ENCODE assay signal across 8 cellular contexts in genomic region chr19:52570005-52570861, GRCh38. TPM values are rescaled to one million over a fixed set of nuclear protein-coding genes. Genes with fewer than 3 reads are reported as not detected.
DNase-seq lines count a peak whose midpoint lies in the region; ATAC-seq and TF ChIP-seq lines count a peak whose summit lies in the region.

ZNF701 (plus strand) TSS chr19:52570287; CDS start chr19:52574148, 3,861 bp downstream.

- peak; percentile 97 to 98 for ATAC-seq in CD4-positive, CD25-positive, alpha-beta regulatory T cell (ENCODE audit: low read depth in 2 of 2)
- peak; percentile 97 for ATAC-seq in GM19463 (IDR thresholded peaks at IDR 0.05; ENCODE audit: unreplicated experiment)
- ATAC-seq in natural killer cell treated with Interleukin-12 subunit alpha and Interleukin-12 subunit beta and Interleukin-15 and Interleukin-18, amount 100 ng/mL, for 72 hours = peak; percentile 100

- peak within 1 kb of the TSS; percentile 95 to 99 (median 96) for H3K27ac Mint-ChIP-seq in CD4-positive, CD25-positive, alpha-beta regulatory T cell
- H3K27ac Mint-ChIP-seq in natural killer cell treated with Interleukin-12 subunit alpha and Interleukin-12 subunit beta and Interleukin-15 and Interleukin-18, amount 100 ng/mL, for 72 hours = peak within 1 kb of the TSS; percentile 94 to 98

- H3K27me3 Mint-ChIP-seq in CD4-positive, CD25-positive, alpha-beta regulatory T cell = no peaks in the 10 kb centered on the region
- no peaks in the 10 kb centered on the region for H3K27me3 Mint-ChIP-seq in natural killer cell treated with Interleukin-12 subunit alpha and Interleukin-12 subunit beta and Interleukin-15 and Interleukin-18, amount 100 ng/mL, for 72 hours

- H3K36me3 ChIP-seq in CD4-positive, CD25-positive, alpha-beta regulatory T cell (ENCODE audit: control insufficient read depth, insufficient read depth, low read length) = peaks cover 32% of the 10 kb centered on the region
- H3K36me3 ChIP-seq in Peyer's patch = peaks cover 0 to 38% (median 3%) of the 10 kb centered on the region in 3 donors

- peak within 1 kb of the TSS; percentile 92 to 96 (median 95) for H3K4me3 Mint-ChIP-seq in CD4-positive, CD25-positive, alpha-beta regulatory T cell
- H3K4me3 Mint-ChIP-seq in natural killer cell treated with Interleukin-12 subunit alpha and Interleukin-12 subunit beta and Interleukin-15 and Interleukin-18, amount 100 ng/mL, for 72 hours = peak within 1 kb of the TSS; percentile 98

- TF ChIP-seq POLR2A in Peyer's patch (IDR thresholded peaks at IDR 0.05) = peak; percentile 91 to 96

- peaks cover 20 to 66% of the 10 kb centered on the region in 2 experiments for H3K9me3 ChIP-seq in CD4-positive, CD25-positive, alpha-beta regulatory T cell (ENCODE audit: control insufficient read depth in 2 of 2, low read length in 2 of 2)
- H3K9me3 ChIP-seq in Peyer's patch = peaks cover 0 to 25% (median 0%) of the 10 kb centered on the region in 4 donors

- peaks cover 13% of the 10 kb centered on the region for H3K4me1 ChIP-seq in CD4-positive, CD25-positive, alpha-beta regulatory T cell (ENCODE audit: control insufficient read depth, insufficient read depth, low read length, poor library complexity, severe bottlenecking)
- peaks cover 0 to 15% (median 0%) of the 10 kb centered on the region in 4 donors for H3K4me1 ChIP-seq in Peyer's patch

- H3K36me3 Mint-ChIP-seq in CD4-positive, CD25-positive, alpha-beta regulatory T cell = peaks cover 46% of the 10 kb centered on the region
- H3K36me3 Mint-ChIP-seq in natural killer cell treated with Interleukin-12 subunit alpha and Interleukin-12 subunit beta and Interleukin-15 and Interleukin-18, amount 100 ng/mL, for 72 hours = peaks cover 40% of the 10 kb centered on the region

- H3K27ac ChIP-seq in CD4-positive, CD25-positive, alpha-beta regulatory T cell (ENCODE audit: insufficient read depth, low read length, poor library complexity, severe bottlenecking) = peak within 1 kb of the TSS; percentile 70
- peak within 1 kb of the TSS; percentile 80 to 90 (median 81) for H3K27ac ChIP-seq in Peyer's patch

- no peaks in the 10 kb centered on the region for H3K27me3 ChIP-seq in CD4-positive, CD25-positive, alpha-beta regulatory T cell (ENCODE audit: control insufficient read depth, insufficient read depth, low read length)
- no peaks in the 10 kb centered on the region for H3K27me3 ChIP-seq in Peyer's patch

- peak; percentile 83 to 94 (median 92) for DNase-seq in CD4-positive, CD25-positive, alpha-beta regulatory T cell
- peak; percentile 31 for DNase-seq in HS-5 (ENCODE audit: low read depth)
- DNase-seq in Peyer's patch = peak; percentile 96 to 98 (median 97)
- peak; percentile 91 for DNase-seq in activated T-helper 9 cell treated with anti-CD3 and anti-CD28 coated beads, Interleukin-2, amount 50 U/mL, for 16 hours (ENCODE audit: low read depth)
- DNase-seq in fibroblast of pulmonary artery (ENCODE audit: low read depth) = peak; percentile 93
- peak; percentile 93 for DNase-seq in natural killer cell treated with Interleukin-12 subunit alpha and Interleukin-12 subunit beta and Interleukin-15 and Interleukin-18, amount 100 ng/mL, for 72 hours (ENCODE audit: low spot score)
- DNase-seq in stimulated activated naive CD4-positive, alpha-beta T cell treated with Interleukin-2 at 50 U/mL for 16 hours (lab: John Stamatoyannopoulos, UW) = peak; percentile 88

- peak within 1 kb of the TSS; percentile 97 for H3K4me3 ChIP-seq in CD4-positive, CD25-positive, alpha-beta regulatory T cell (ENCODE audit: low read depth, low read length)
- H3K4me3 ChIP-seq in Peyer's patch (peak within 1 kb of the TSS; percentile 56 to 80 (median 69)), fibroblast of pulmonary artery (replicated peaks; ENCODE audit: low read depth, low read length) (peak within 1 kb of the TSS; percentile 99)

- H3K9me3 Mint-ChIP-seq in CD4-positive, CD25-positive, alpha-beta regulatory T cell = peaks cover 5 to 49% (median 24%) of the 10 kb centered on the region in 7 donors
- peaks cover 13% of the 10 kb centered on the region for H3K9me3 Mint-ChIP-seq in natural killer cell treated with Interleukin-12 subunit alpha and Interleukin-12 subunit beta and Interleukin-15 and Interleukin-18, amount 100 ng/mL, for 72 hours

- TF ChIP-seq CTCF in Peyer's patch (IDR thresholded peaks at IDR 0.05) = peak; percentile 13 to 43 (median 36)
- no peak for TF ChIP-seq CTCF in fibroblast of pulmonary artery (IDR thresholded peaks at IDR 0.05; ENCODE audit: low read length, missing control alignments)

- H3K4me1 Mint-ChIP-seq in CD4-positive, CD25-positive, alpha-beta regulatory T cell = peaks cover 0 to 46% (median 19%) of the 10 kb centered on the region in 4 donors
- peaks cover 28 to 32% of the 10 kb centered on the region in 2 donors for H3K4me1 Mint-ChIP-seq in natural killer cell treated with Interleukin-12 subunit alpha and Interleukin-12 subunit beta and Interleukin-15 and Interleukin-18, amount 100 ng/mL, for 72 hours (ENCODE audit: low read depth in 2 of 2)

RNA-seq across cellular contexts. Expression of gene ZNF701, which starts in this region (rescaled TPM):
- 13.7 TPM for total RNA-seq in CD4-positive, CD25-positive, alpha-beta regulatory T cell
- polyA plus RNA-seq in CD4-positive, CD25-positive, alpha-beta regulatory T cell = 10 to 100 TPM; 10.1 to 16.1 (median 13.2) TPM
- total RNA-seq in Peyer's patch = 10 to 100 TPM; 21.0 to 36.7 (median 34.7) TPM
- 10 to 100 TPM; 30.7 to 33.4 TPM for total RNA-seq in natural killer cell treated with Interleukin-12 subunit alpha and Interleukin-12 subunit beta and Interleukin-15 and Interleukin-18, amount 100 ng/mL, for 72 hours

Comparison
In these comparisons a context has a peak if more than half of its experiments do, and no peak if none do; other contexts are left out.
1. Peak in every context shown above with its lines: DNase-seq, ATAC-seq, H3K4me3 ChIP-seq and H3K27ac ChIP-seq.
2. DNase-seq: peak in every context shown above with its lines; median percentile 97 in Peyer's patch; 93 in fibroblast of pulmonary artery; 93 in natural killer cell treated with Interleukin-12 subunit alpha and Interleukin-12 subunit beta and Interleukin-15 and Interleukin-18, amount 100 ng/mL, for 72 hours; 92 in CD4-positive, CD25-positive, alpha-beta regulatory T cell; 91 in activated T-helper 9 cell treated with anti-CD3 and anti-CD28 coated beads, Interleukin-2, amount 50 U/mL, for 16 hours; 88 in stimulated activated naive CD4-positive, alpha-beta T cell treated with Interleukin-2 at 50 U/mL for 16 hours; 31 in HS-5.